In the genomic region with DNA sequence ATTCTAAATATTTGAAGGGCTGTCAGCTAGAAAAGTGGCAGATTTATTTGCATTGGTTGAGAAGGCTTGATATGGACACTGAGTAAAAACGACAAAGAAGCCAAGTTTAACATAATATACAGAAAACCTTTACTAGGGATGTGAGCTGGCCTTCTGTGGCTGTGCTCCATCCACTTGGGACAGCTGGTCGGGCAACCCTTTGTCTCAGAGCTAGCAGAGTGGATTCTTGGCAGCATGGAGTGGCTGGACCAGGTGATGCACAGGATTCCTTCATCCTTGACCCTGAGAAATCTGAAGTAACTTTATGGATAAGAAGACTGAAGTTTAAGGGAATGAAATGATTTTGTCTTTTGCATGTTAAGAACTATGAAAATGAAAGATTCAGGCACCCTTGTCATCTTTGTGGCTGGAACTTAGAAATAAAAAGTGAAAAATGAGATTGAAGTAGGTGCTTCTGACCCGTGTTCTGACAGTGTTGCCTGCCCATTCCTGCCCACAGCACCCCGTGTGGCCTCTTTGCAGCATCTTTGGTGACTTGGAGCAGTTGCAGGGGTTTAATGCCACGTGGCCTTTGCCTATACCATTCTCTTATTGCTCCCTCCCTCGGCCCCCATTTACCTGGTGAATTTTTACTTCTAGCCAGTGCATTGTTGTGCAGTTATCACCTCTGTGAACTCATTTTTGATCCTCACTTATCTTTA, we compare ENCODE assay signal across 16 cellular contexts. TPM values are rescaled to one million over a fixed set of nuclear protein-coding genes. Genes with fewer than 3 reads are reported as not detected.
DNase-seq lines count a peak whose midpoint lies in the region; ATAC-seq and TF ChIP-seq lines count a peak whose summit lies in the region.
"Had no signal": no experiment of that assay in that cellular context is flagged by ENCODE, and none has a peak within 500 bp of the region (broad histone marks: within the 10 kb centered on the region; RNA-seq: fewer than 3 reads in every experiment).

No MANE protein-coding gene starts in this region.

- H3K79me2 ChIP-seq in HCT116 (ENCODE audit: insufficient read depth, low read length), result no peaks in the 10 kb centered on the region

- TF ChIP-seq RAD21 in HCT116 (IDR thresholded peaks at IDR 0.05; ENCODE audit: low read depth), result no peak

- H3K4me1 Mint-ChIP-seq in activated naive CD8-positive, alpha-beta T cell treated with anti-CD3 and anti-CD28 coated beads for 36 hours, result peaks cover 26% of the 10 kb centered on the region

- no peak overlapping the region for H3K27ac Mint-ChIP-seq in activated naive CD8-positive, alpha-beta T cell treated with anti-CD3 and anti-CD28 coated beads for 36 hours
- H3K27ac Mint-ChIP-seq: activated CD4-positive, alpha-beta T cell treated with anti-CD3 and anti-CD28 coated beads, Interleukin-2, amount 10 ng/mL, durations not matched to agents 24 days and 14 days; activated T-helper 2 cell treated with anti-CD3 and anti-CD28 coated beads, Interferon-gamma antibody, Interleukin-2, Interleukin-4, amounts not matched to agents 10 μg/mL and 5 μg/mL and 100 μg/mL, durations not matched to agents 14 hours and 24 hours and 36 hours had no signal

- H3K9me3 ChIP-seq in HCT116 (ENCODE audit: control insufficient read depth in 1 of 2, insufficient read depth in 1 of 2, low read depth in 1 of 2, low read length in 2 of 2), result no peaks in the 10 kb centered on the region

- peak; percentile 55 for ATAC-seq in HCT116
- ATAC-seq in stimulated activated naive CD8-positive, alpha-beta T cell treated with anti-CD3 and anti-CD28 coated beads, Interleukin-15, Interleukin-2, amounts not matched to agents 100 U/mL and 50 U/mL, for 24 hours, result peak; percentile 43
- no peak for ATAC-seq in GM21360 (IDR thresholded peaks at IDR 0.05; ENCODE audit: unreplicated experiment)
- ATAC-seq in sciatic nerve, result no peak
- ATAC-seq: left lobe of liver had no signal

- no peaks in the 10 kb centered on the region for H3K36me3 ChIP-seq in HCT116 (ENCODE audit: control insufficient read depth in 1 of 2, insufficient read depth in 2 of 2, low read length in 2 of 2)

- H3K4me2 ChIP-seq in HCT116 (ENCODE audit: low read length), result no peak overlapping the region

- no peak overlapping the region for H3K4me3 ChIP-seq in HCT116 (replicated peaks in 1 of 2; ENCODE audit: low read depth in 1 of 2, low read length in 2 of 2)
- H3K4me3 ChIP-seq: smooth muscle cell had no signal

- no peak overlapping the region for H3K27ac ChIP-seq in HCT116 (ENCODE audit: low read depth, low read length)

- in situ Hi-C loops in ACHN (cut with HindIII; ENCODE audit: low pct_ligation_motif_present, low pct_unique_long_range_greater_than_20kb, low sequenced_read_pairs), result no loop called here

- peaks cover 8% of the 10 kb centered on the region for H3K27me3 Mint-ChIP-seq in activated naive CD8-positive, alpha-beta T cell treated with anti-CD3 and anti-CD28 coated beads for 36 hours

- no peaks in the 10 kb centered on the region for H3K9me2 ChIP-seq in HCT116 (ENCODE audit: insufficient read depth)

- POLR2A ChIA-PET in HCT116 (lab: Charles Lee), result no interaction called here

- no peaks in the 10 kb centered on the region for H3K4me1 ChIP-seq in HCT116 (ENCODE audit: control insufficient read depth in 1 of 2, insufficient read depth in 2 of 2, low read length in 2 of 2)

- no peak overlapping the region for H3K9ac ChIP-seq in HCT116 (ENCODE audit: low read length)

- RAD21 ChIA-PET in HCT116 (lab: Charles Lee; ENCODE audit: low non-redundant PET in 1 of 2, low total read pairs in 2 of 2, uncharacterized antibody in 2 of 2, unreplicated experiment in 2 of 2), result no interaction called here

- no peaks in the 10 kb centered on the region for H3K9me3 Mint-ChIP-seq in activated naive CD8-positive, alpha-beta T cell treated with anti-CD3 and anti-CD28 coated beads for 36 hours
- H3K9me3 Mint-ChIP-seq: activated CD4-positive, alpha-beta T cell treated with anti-CD3 and anti-CD28 coated beads, Interleukin-2, amount 10 ng/mL, durations not matched to agents 24 days and 14 days; activated T-helper 2 cell treated with anti-CD3 and anti-CD28 coated beads, Interferon-gamma antibody, Interleukin-2, Interleukin-4, amounts not matched to agents 10 μg/mL and 5 μg/mL and 100 μg/mL, durations not matched to agents 14 hours and 24 hours and 36 hours had no signal

- BruUV-seq in HCT116 (replicated peaks; lab: Mats Ljungman, UMichigan), result no TSS peak

- H2AFZ ChIP-seq in HCT116 (ENCODE audit: low read depth, low read length, poor library complexity, severe bottlenecking), result no peak overlapping the region

- H3K36me3 Mint-ChIP-seq in activated naive CD8-positive, alpha-beta T cell treated with anti-CD3 and anti-CD28 coated beads for 36 hours, result peaks cover 3% of the 10 kb centered on the region

- peak in 1 of 3 experiments; percentile 14; a peak in 1 of 6 replicates for TF ChIP-seq CTCF in HCT116 (IDR thresholded peaks at IDR 0.05 in 2 of 3, conservative IDR thresholded peaks at IDR 0.05 in 1 of 3; ENCODE audit: borderline replicate concordance in 1 of 3, insufficient read depth in 1 of 3, low read depth in 2 of 3, low read length in 2 of 3)

- peak; percentile 41 for DNase-seq in stimulated activated CD4-positive, alpha-beta T cell treated with anti-CD3 and anti-CD28 coated beads, Interleukin-15, amount 100 ng/mL, for 24 hours
- no peak for DNase-seq in stimulated activated CD4-positive, alpha-beta T cell treated with anti-CD3 and anti-CD28 coated beads, Interleukin-12 subunit alpha, Interleukin-12 subunit beta, amount 100 ng/mL, for 4 hours
- no peak for DNase-seq in HCT116 (ENCODE audit: low read depth, low spot score)
- DNase-seq in activated naive CD8-positive, alpha-beta T cell treated with anti-CD3 and anti-CD28 coated beads for 36 hours, result peak; percentile 10
- peak; percentile 17 for DNase-seq in stimulated activated naive CD8-positive, alpha-beta T cell treated with anti-CD3 and anti-CD28 coated beads, Interleukin-15, Interleukin-2, amounts not matched to agents 100 U/mL and 50 U/mL, for 24 hours
- no peak for DNase-seq in ACHN
- no peak for DNase-seq in sciatic nerve (ENCODE audit: low spot score)
- DNase-seq: activated CD4-positive, alpha-beta T cell treated with anti-CD3 and anti-CD28 coated beads, Interleukin-2, amount 10 ng/mL, durations not matched to agents 24 days and 14 days; anterior cingulate cortex; MM.1S; NCI-H2171; SHP77 had no signal

- H3K27me3 ChIP-seq in HCT116 (ENCODE audit: insufficient read depth, low read length), result peaks cover 58% of the 10 kb centered on the region

- H4K20me1 ChIP-seq in HCT116 (ENCODE audit: insufficient read depth), result no peaks in the 10 kb centered on the region; the same call in 1 of the 2 replicates

- no peak overlapping the region for H3K4me3 Mint-ChIP-seq in activated naive CD8-positive, alpha-beta T cell treated with anti-CD3 and anti-CD28 coated beads for 36 hours
- H3K4me3 Mint-ChIP-seq: activated CD4-positive, alpha-beta T cell treated with anti-CD3 and anti-CD28 coated beads, Interleukin-2, amount 10 ng/mL, durations not matched to agents 24 days and 14 days had no signal

- intact Hi-C loops in HCT116 (cut with micrococcal nuclease), result no loop called here
- intact Hi-C loops in sciatic nerve (cut with DNase I), result no loop called here

- TF ChIP-seq POLR2A in HCT116 (IDR thresholded peaks at IDR 0.05; ENCODE audit: borderline replicate concordance, extremely low read depth, insufficient read depth, insufficient read length), result no peak

- CTCF ChIA-PET in HCT116 (lab: Charles Lee), result no interaction called here

TF ChIP-seq in HCT116, 20 proteins besides CTCF, POLR2A, EP300 and RAD21:
- TF ChIP-seq SP1 (IDR thresholded peaks at IDR 0.05; ENCODE audit: low read depth) (no peak), CEBPB (IDR thresholded peaks at IDR 0.05; ENCODE audit: low read depth) (no peak), ELF1 (IDR thresholded peaks at IDR 0.05; ENCODE audit: borderline replicate concordance, low read depth) (no peak), POLR2AphosphoS5 (IDR thresholded peaks at IDR 0.05; ENCODE audit: low read depth, low read length) (no peak), SIN3A (IDR thresholded peaks at IDR 0.05; ENCODE audit: low read depth) (no peak), FOSL1 (IDR thresholded peaks at IDR 0.05; ENCODE audit: low read depth) (no peak), ZNF274 (IDR thresholded peaks at IDR 0.05; ENCODE audit: low read depth, low read length) (no peak), EZH2phosphoT487 (IDR thresholded peaks at IDR 0.05; ENCODE audit: borderline replicate concordance) (0 out of 2 replicates have a peak, but pooled peaks have one; percentile 84)
- TF ChIP-seq, protein P1, sequence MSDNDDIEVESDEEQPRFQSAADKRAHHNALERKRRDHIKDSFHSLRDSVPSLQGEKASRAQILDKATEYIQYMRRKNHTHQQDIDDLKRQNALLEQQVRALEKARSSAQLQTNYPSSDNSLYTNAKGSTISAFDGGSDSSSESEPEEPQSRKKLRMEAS (IDR thresholded peaks at IDR 0.05), result no peak

RNA-seq across cellular contexts. Expression of a gene that starts 32.6 kb away (rescaled TPM):
- total RNA-seq in HCT116 (2021; ENCODE audit: unreplicated experiment) (2.0 TPM), sciatic nerve (44.0 TPM)
- polyA plus RNA-seq in HCT116 (2012), result 0.61 and 0.81 TPM in 2 replicates
- 1 to 10 TPM; 2.1 to 2.5 TPM for total RNA-seq in activated naive CD8-positive, alpha-beta T cell treated with anti-CD3 and anti-CD28 coated beads for 36 hours

Comparison
In these comparisons a context has a peak if more than half of its experiments do, and no peak if none do; other contexts are left out.
1. DNase-seq: peak in stimulated activated CD4-positive, alpha-beta T cell treated with anti-CD3 and anti-CD28 coated beads, Interleukin-15, amount 100 ng/mL, for 24 hours (single experiment), activated naive CD8-positive, alpha-beta T cell treated with anti-CD3 and anti-CD28 coated beads for 36 hours (single experiment) and stimulated activated naive CD8-positive, alpha-beta T cell treated with anti-CD3 and anti-CD28 coated beads, Interleukin-15, Interleukin-2, amounts not matched to agents 100 U/mL and 50 U/mL, for 24 hours (single experiment); none in stimulated activated CD4-positive, alpha-beta T cell treated with anti-CD3 and anti-CD28 coated beads, Interleukin-12 subunit alpha, Interleukin-12 subunit beta, amount 100 ng/mL, for 4 hours (single experiment), HCT116 (single experiment), ACHN (single experiment) and sciatic nerve (single experiment).
2. ATAC-seq: peak in HCT116 (single experiment) and stimulated activated naive CD8-positive, alpha-beta T cell treated with anti-CD3 and anti-CD28 coated beads, Interleukin-15, Interleukin-2, amounts not matched to agents 100 U/mL and 50 U/mL, for 24 hours (single experiment); none in GM21360 (single experiment) and sciatic nerve (single experiment).
3. RNA of a gene that starts 32.6 kb away (total RNA-seq): 44.0 TPM in sciatic nerve (single experiment); 2.1 to 2.5 TPM in activated naive CD8-positive, alpha-beta T cell treated with anti-CD3 and anti-CD28 coated beads for 36 hours and 2.0 TPM in HCT116 (single experiment); every median in the first group is over 10 times any median in the second.